Comparison of ENCODE assay signal across 28 cellular contexts in genomic region chr11:46420513-46420912, GRCh38. TPM values are rescaled to one million over a fixed set of nuclear protein-coding genes. Genes with fewer than 3 reads are reported as not detected.
"Had no signal": no experiment of that assay in that cellular context is flagged by ENCODE, and none has a peak within 500 bp of the region (broad histone marks: within the 10 kb centered on the region; RNA-seq: fewer than 3 reads in every experiment).

No MANE protein-coding gene starts in this region.

- H3K27me3 Mint-ChIP-seq: activated CD4-positive, alpha-beta memory T cell treated with anti-CD3 and anti-CD28 coated beads for 36 hours; activated CD4-positive, alpha-beta T cell treated with anti-CD3 and anti-CD28 coated beads for 36 hours; activated CD4-positive, alpha-beta T cell treated with anti-CD3 and anti-CD28 coated beads, Interleukin-2, amount 10 ng/mL, durations not matched to agents 24 days and 14 days; activated naive CD4-positive, alpha-beta T cell treated with anti-CD3 and anti-CD28 coated beads, Interleukin-2, amount 10 ng/mL, durations not matched to agents 7 days and 5 days; T-cell had no signal

- H3K27ac Mint-ChIP-seq: activated CD4-positive, alpha-beta memory T cell treated with anti-CD3 and anti-CD28 coated beads for 36 hours; activated CD4-positive, alpha-beta T cell treated with anti-CD3 and anti-CD28 coated beads for 36 hours; activated CD4-positive, alpha-beta T cell treated with anti-CD3 and anti-CD28 coated beads, Interleukin-2, amount 10 ng/mL, durations not matched to agents 24 days and 14 days; activated naive CD4-positive, alpha-beta T cell treated with anti-CD3 and anti-CD28 coated beads, Interleukin-2, amount 10 ng/mL, durations not matched to agents 7 days and 5 days; activated naive CD4-positive, alpha-beta T cell treated with anti-CD3 and anti-CD28 coated beads, Interleukin-2, amount 50 U/mL, for 72 hours; T-cell had no signal

- H3K27ac ChIP-seq: adrenal gland, body of pancreas, colonic mucosa, foreskin keratinocyte, gastrocnemius medialis, heart left ventricle had no signal

- H3K4me1 Mint-ChIP-seq: activated naive CD4-positive, alpha-beta T cell treated with anti-CD3 and anti-CD28 coated beads, Interleukin-2, amount 10 ng/mL, durations not matched to agents 7 days and 5 days had no signal

- H3K4me3 Mint-ChIP-seq: activated CD4-positive, alpha-beta memory T cell treated with anti-CD3 and anti-CD28 coated beads for 36 hours; activated CD4-positive, alpha-beta T cell treated with anti-CD3 and anti-CD28 coated beads for 36 hours; activated CD4-positive, alpha-beta T cell treated with anti-CD3 and anti-CD28 coated beads, Interleukin-2, amount 10 ng/mL, durations not matched to agents 24 days and 14 days; activated naive CD4-positive, alpha-beta T cell treated with anti-CD3 and anti-CD28 coated beads, Interleukin-2, amount 10 ng/mL, durations not matched to agents 7 days and 5 days; activated T-cell treated with anti-CD3 and anti-CD28 coated beads, Interleukin-2, amount 50 U/mL, for 4 hours; endodermal cell; T-cell had no signal

- H3K27me3 ChIP-seq: adrenal gland, body of pancreas, colonic mucosa, foreskin keratinocyte, gastrocnemius medialis, heart left ventricle had no signal

- H3K9me3 ChIP-seq: adrenal gland, body of pancreas, colonic mucosa, gastrocnemius medialis, heart left ventricle had no signal

- H3K4me3 ChIP-seq: adrenal gland, body of pancreas, colonic mucosa, gastrocnemius medialis, heart left ventricle had no signal

- DNase-seq: activated CD4-positive, alpha-beta memory T cell treated with anti-CD3 and anti-CD28 coated beads for 36 hours; activated CD4-positive, alpha-beta T cell treated with anti-CD3 and anti-CD28 coated beads for 36 hours; activated CD4-positive, alpha-beta T cell treated with anti-CD3 and anti-CD28 coated beads, Interleukin-2, amount 10 ng/mL, durations not matched to agents 24 days and 14 days; activated CD4-positive, CD25-positive, alpha-beta regulatory T cell; activated CD4-positive, CD25-positive, alpha-beta regulatory T cell treated with anti-CD3 and anti-CD28 coated beads, Interleukin-2, amount 50 U/mL, for 72 hours; activated gamma-delta T cell; activated naive CD4-positive, alpha-beta T cell; activated naive CD4-positive, alpha-beta T cell treated with anti-CD3 and anti-CD28 coated beads, Interleukin-2, amount 10 ng/mL, durations not matched to agents 7 days and 5 days; activated T-cell treated with anti-CD3 and anti-CD28 coated beads, Interleukin-2, amount 50 U/mL, for 4 hours; amygdala; aorta; body of pancreas; central memory CD4-positive, alpha-beta T cell; cerebellar nuclear complex; colonic mucosa; effector memory CD4-positive, alpha-beta T cell; endodermal cell; foreskin keratinocyte; gastrocnemius medialis; glutamatergic neuron; SW 1271; T-cell; T1000 had no signal

- ATAC-seq: activated CD4-positive, alpha-beta T cell treated with anti-CD3 and anti-CD28 coated beads for 36 hours; activated T-cell treated with anti-CD3 and anti-CD28 coated beads, Interleukin-2, amount 50 U/mL, for 4 hours; body of pancreas; esophagus mucosa; foreskin keratinocyte; gastrocnemius medialis; T-cell had no signal

- H3K9me3 Mint-ChIP-seq: activated CD4-positive, alpha-beta memory T cell treated with anti-CD3 and anti-CD28 coated beads for 36 hours; activated CD4-positive, alpha-beta T cell treated with anti-CD3 and anti-CD28 coated beads, Interleukin-2, amount 10 ng/mL, durations not matched to agents 24 days and 14 days; activated naive CD4-positive, alpha-beta T cell treated with anti-CD3 and anti-CD28 coated beads, Interleukin-2, amount 10 ng/mL, durations not matched to agents 7 days and 5 days; activated naive CD4-positive, alpha-beta T cell treated with anti-CD3 and anti-CD28 coated beads, Interleukin-2, amount 50 U/mL, for 72 hours; activated T-cell treated with anti-CD3 and anti-CD28 coated beads, Interleukin-2, amount 50 U/mL, for 4 hours; endodermal cell; T-cell had no signal

RNA-seq across cellular contexts. Expression of gene CHRM4, which starts 28.9 kb away (rescaled TPM):
- total RNA-seq: activated CD4-positive, alpha-beta memory T cell treated with anti-CD3 and anti-CD28 coated beads for 36 hours; body of pancreas; epithelial cell of proximal tubule; foreskin keratinocyte; gastrocnemius medialis had no signal
